Comparison of ENCODE assay signal across 12 cellular contexts in genomic region chr3:172581757-172582166, GRCh38. TPM values are rescaled to one million over a fixed set of nuclear protein-coding genes. Genes with fewer than 3 reads are reported as not detected.
A peak's percentile ranks its signal among the peaks of the same experiment; 100 is the strongest.
DNase-seq lines count a peak whose midpoint lies in the region; ATAC-seq and TF ChIP-seq lines count a peak whose summit lies in the region.
"Had no signal": no experiment of that assay in that cellular context is flagged by ENCODE, and none has a peak within 500 bp of the region (broad histone marks: within the 10 kb centered on the region; RNA-seq: fewer than 3 reads in every experiment).

No MANE protein-coding gene starts in this region.

- H3K4me1 ChIP-seq in CD8-positive, alpha-beta T cell (ENCODE audit: insufficient read depth, low read length): peaks cover 34% of the 10 kb centered on the region

- H3K36me3 Mint-ChIP-seq in activated CD4-positive, alpha-beta memory T cell treated with anti-CD3 and anti-CD28 coated beads, Interleukin-2, amount 10 ng/mL, durations not matched to agents 7 days and 5 days (ENCODE audit: low read depth): peaks cover 38% of the 10 kb centered on the region
- H3K36me3 Mint-ChIP-seq in naive thymus-derived CD8-positive, alpha-beta T cell: no peaks in the 10 kb centered on the region
- H3K36me3 Mint-ChIP-seq in CD8-positive, alpha-beta T cell: no peaks in the 10 kb centered on the region

- peak overlapping the region; percentile 91 for H3K27ac Mint-ChIP-seq in activated CD4-positive, alpha-beta memory T cell treated with anti-CD3 and anti-CD28 coated beads, Interleukin-2, amount 10 ng/mL, durations not matched to agents 7 days and 5 days
- H3K27ac Mint-ChIP-seq in naive thymus-derived CD8-positive, alpha-beta T cell: peak overlapping the region in 6 of 10 donors; percentile 27 to 91 (median 82)
- no peak overlapping the region for H3K27ac Mint-ChIP-seq in CD8-positive, alpha-beta T cell

- no peaks in the 10 kb centered on the region for H3K9me3 ChIP-seq in CD8-positive, alpha-beta T cell (ENCODE audit: low read length)
- H3K9me3 ChIP-seq: esophagus muscularis mucosa had no signal

- H3K27ac ChIP-seq in CD8-positive, alpha-beta T cell (ENCODE audit: low read depth, low read length): no peak overlapping the region

- CTCF ChIA-PET in activated CD4-positive, alpha-beta memory T cell treated with anti-CD3 and anti-CD28 coated beads, Interleukin-2, amount 10 ng/mL, durations not matched to agents 7 days and 5 days (lab: Charles Lee): interaction anchor here (1.1 to 4.8 kb wide), 4 partner anchors 14 to 105 kb away, joined by 3 to 33 read pairs (median 6); no protein-coding TSS in a partner anchor
- CTCF ChIA-PET in CD8-positive, alpha-beta T cell (lab: Charles Lee): interaction anchor here (2.5 kb wide), 1 partner anchor 14 kb away, joined by 13 read pairs; no protein-coding TSS in a partner anchor

- intact Hi-C loops in CD8-positive, alpha-beta T cell (cut with DNase I, micrococcal nuclease): loop anchor here (5.0 kb wide), 2 partner anchors 44 to 49 kb away; no protein-coding TSS in a partner anchor

- POLR2A ChIA-PET in activated CD4-positive, alpha-beta memory T cell treated with anti-CD3 and anti-CD28 coated beads, Interleukin-2, amount 10 ng/mL, durations not matched to agents 7 days and 5 days (lab: Charles Lee): interaction anchor here (1.4 to 6.7 kb wide), 7 partner anchors 10 to 70 kb away, joined by 4 to 54 read pairs (median 9); partner anchors contain the start of gene TNFSF10
- POLR2A ChIA-PET in naive thymus-derived CD8-positive, alpha-beta T cell (lab: Charles Lee): no interaction called here
- POLR2A ChIA-PET in CD8-positive, alpha-beta T cell (lab: Charles Lee): no interaction called here

- no peak for TF ChIP-seq CTCF in GM12865 (IDR thresholded peaks at IDR 0.05; ENCODE audit: insufficient read depth, low read depth, low read length, missing control alignments)
- no peak for TF ChIP-seq CTCF in CD8-positive, alpha-beta T cell (IDR thresholded peaks at IDR 0.05)

- peaks cover 100% of the 10 kb centered on the region for H3K4me1 Mint-ChIP-seq in activated CD4-positive, alpha-beta memory T cell treated with anti-CD3 and anti-CD28 coated beads, Interleukin-2, amount 10 ng/mL, durations not matched to agents 7 days and 5 days
- H3K4me1 Mint-ChIP-seq in naive thymus-derived CD8-positive, alpha-beta T cell: peaks cover 35 to 85% (median 67%) of the 10 kb centered on the region in 4 donors
- peaks cover 57% of the 10 kb centered on the region for H3K4me1 Mint-ChIP-seq in CD8-positive, alpha-beta T cell (ENCODE audit: low read depth)

- H3K4me3 ChIP-seq in GM12865 (ENCODE audit: low read depth, low read length): no peak overlapping the region
- no peak overlapping the region for H3K4me3 ChIP-seq in CD8-positive, alpha-beta T cell (ENCODE audit: low read depth, low read length)
- H3K4me3 ChIP-seq: esophagus muscularis mucosa, lung had no signal

- H3K9me3 Mint-ChIP-seq in activated CD4-positive, alpha-beta memory T cell treated with anti-CD3 and anti-CD28 coated beads, Interleukin-2, amount 10 ng/mL, durations not matched to agents 7 days and 5 days: peaks cover 21% of the 10 kb centered on the region
- H3K9me3 Mint-ChIP-seq in naive thymus-derived CD8-positive, alpha-beta T cell: peaks cover 0 to 4% (median 0%) of the 10 kb centered on the region in 9 donors
- H3K9me3 Mint-ChIP-seq in CD8-positive, alpha-beta T cell: no peaks in the 10 kb centered on the region

- no peaks in the 10 kb centered on the region for H3K27me3 ChIP-seq in CD8-positive, alpha-beta T cell (ENCODE audit: insufficient read depth, low read length)
- H3K27me3 ChIP-seq: esophagus muscularis mucosa had no signal

- H3K4me3 Mint-ChIP-seq in activated CD4-positive, alpha-beta memory T cell treated with anti-CD3 and anti-CD28 coated beads, Interleukin-2, amount 10 ng/mL, durations not matched to agents 7 days and 5 days: peak overlapping the region; percentile 28
- peak overlapping the region in 1 of 10 donors; percentile 23 for H3K4me3 Mint-ChIP-seq in naive thymus-derived CD8-positive, alpha-beta T cell
- H3K4me3 Mint-ChIP-seq in CD8-positive, alpha-beta T cell: no peak overlapping the region

- H3K27me3 Mint-ChIP-seq in activated CD4-positive, alpha-beta memory T cell treated with anti-CD3 and anti-CD28 coated beads, Interleukin-2, amount 10 ng/mL, durations not matched to agents 7 days and 5 days: no peaks in the 10 kb centered on the region
- no peaks in the 10 kb centered on the region for H3K27me3 Mint-ChIP-seq in naive thymus-derived CD8-positive, alpha-beta T cell
- no peaks in the 10 kb centered on the region for H3K27me3 Mint-ChIP-seq in CD8-positive, alpha-beta T cell (ENCODE audit: low read depth)

- peak; percentile 35 for ATAC-seq in GM21717 (IDR thresholded peaks at IDR 0.05; ENCODE audit: unreplicated experiment)
- ATAC-seq in naive thymus-derived CD8-positive, alpha-beta T cell: no peak
- no peak for ATAC-seq in CD8-positive, alpha-beta T cell
- ATAC-seq: Panc1 had no signal

- DNase-seq in GM12865 (ENCODE audit: low read depth): peak; percentile 35
- DNase-seq in activated CD4-positive, alpha-beta memory T cell treated with anti-CD3 and anti-CD28 coated beads, Interleukin-2, amount 10 ng/mL, durations not matched to agents 7 days and 5 days: no peak
- no peak for DNase-seq in naive thymus-derived CD8-positive, alpha-beta T cell
- no peak for DNase-seq in NCI-H2227 treated with DMSO at 0.1 percent for 48 hours (lab: John Stamatoyannopoulos, UW)
- DNase-seq in CD8-positive, alpha-beta T cell: no peak
- DNase-seq in NCI-H146 (lab: John Stamatoyannopoulos, UW): no peak
- DNase-seq: activated CD4-positive, alpha-beta T cell treated with anti-CD3 and anti-CD28 coated beads, Interleukin-2, amount 50 U/mL, for 48 hours; hypothalamus had no signal

- no peaks in the 10 kb centered on the region for H3K36me3 ChIP-seq in CD8-positive, alpha-beta T cell (ENCODE audit: insufficient read depth, low read length)
- H3K36me3 ChIP-seq: esophagus muscularis mucosa had no signal

RNA-seq across cellular contexts. Expression of gene TNFSF10, which starts 58.5 kb away (rescaled TPM):
- total RNA-seq in activated CD4-positive, alpha-beta memory T cell treated with anti-CD3 and anti-CD28 coated beads, Interleukin-2, amount 10 ng/mL, durations not matched to agents 7 days and 5 days: 100 to 1,000 TPM; 118 to 119 TPM
- 10 to 100 TPM in 1 of 2 experiments, 1 to 10 TPM in 1; 9.3 to 10.9 TPM for total RNA-seq in naive thymus-derived CD8-positive, alpha-beta T cell
- 10 to 100 TPM; 11.8 to 16.1 (median 14.5) TPM for polyA plus RNA-seq in naive thymus-derived CD8-positive, alpha-beta T cell
- 1 to 10 TPM; 3.6 to 4.1 TPM for total RNA-seq in CD8-positive, alpha-beta T cell

Comparison
In these comparisons a context has a peak if more than half of its experiments do, and no peak if none do; other contexts are left out.
1. RNA of gene TNFSF10, which starts 58.5 kb away (total RNA-seq): 118 to 119 TPM in activated CD4-positive, alpha-beta memory T cell treated with anti-CD3 and anti-CD28 coated beads, Interleukin-2, amount 10 ng/mL, durations not matched to agents 7 days and 5 days; 9.3 to 10.9 TPM in naive thymus-derived CD8-positive, alpha-beta T cell and 3.6 to 4.1 TPM in CD8-positive, alpha-beta T cell; every median in the first group is over 10 times any median in the second.